Comparison of ENCODE assay signal across 8 cellular contexts in the genomic region with DNA sequence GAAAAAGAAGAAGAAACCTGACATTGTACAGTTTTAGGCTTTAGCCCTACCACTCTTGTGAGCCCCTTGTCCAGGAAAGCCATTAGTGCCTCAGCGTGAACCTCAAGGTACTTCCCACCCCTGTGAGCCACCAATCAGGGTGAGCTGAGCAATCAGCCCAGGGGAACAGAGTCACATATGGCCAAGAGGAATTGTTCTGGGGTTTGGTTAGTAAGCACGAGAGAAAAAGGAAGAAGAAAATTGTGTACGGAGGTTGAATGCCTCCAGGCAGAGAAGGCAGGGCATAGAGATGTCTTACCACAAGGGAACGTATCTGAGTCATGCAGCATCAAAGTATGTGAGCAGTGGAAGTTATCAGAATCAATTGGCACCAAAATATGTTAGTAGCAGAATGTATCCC. TPM values are rescaled to one million over a fixed set of nuclear protein-coding genes. Genes with fewer than 3 reads are reported as not detected.
DNase-seq lines count a peak whose midpoint lies in the region; ATAC-seq, FAIRE-seq and TF ChIP-seq lines count a peak whose summit lies in the region.

No MANE protein-coding gene starts in this region.

- no peaks in the 10 kb centered on the region for H3K9me2 ChIP-seq in OCI-LY7 (ENCODE audit: insufficient read depth, low read length)

- no peaks in the 10 kb centered on the region for H3K9me1 ChIP-seq in keratinocyte (ENCODE audit: control insufficient read depth, extremely low read depth, insufficient read depth, low read length)

- H2AFZ ChIP-seq in keratinocyte (ENCODE audit: control insufficient read depth, low read length) (no peak overlapping the region), OCI-LY7 (ENCODE audit: low read length) (no peak overlapping the region)

- H3K9me3 Mint-ChIP-seq in CD4-positive, alpha-beta T cell: no peaks in the 10 kb centered on the region
- no peaks in the 10 kb centered on the region for H3K9me3 Mint-ChIP-seq in HFFc6

- FAIRE-seq in keratinocyte (lab: Jason Lieb, UNC): peak; percentile 97

- POLR2A ChIA-PET in CD4-positive, alpha-beta T cell (lab: Charles Lee): no interaction called here
- POLR2A ChIA-PET in OCI-LY7 (lab: Charles Lee): interaction anchor here (0.8 to 1.1 kb wide), 3 partner anchors 11 to 114 kb away, joined by 3 read pairs; no protein-coding TSS in a partner anchor

- peak overlapping the region in 1 of 3 experiments; percentile 3 for H3K4me3 ChIP-seq in keratinocyte (ENCODE audit: control insufficient read depth in 2 of 3, extremely low read depth in 1 of 3, insufficient read depth in 2 of 3, low read depth in 1 of 3, low read length in 3 of 3)
- H3K4me3 ChIP-seq in prostate gland: no peak overlapping the region
- no peak overlapping the region for H3K4me3 ChIP-seq in OCI-LY7 (ENCODE audit: low read depth, low read length, poor library complexity, severe bottlenecking)

- no peak overlapping the region for H3K27ac Mint-ChIP-seq in CD4-positive, alpha-beta T cell
- peak overlapping the region; percentile 82 for H3K27ac Mint-ChIP-seq in HFFc6

- DNase-seq in CD4-positive, alpha-beta T cell: no peak
- DNase-seq in HFFc6 (peak; percentile 93), SKM-1 (lab: John Stamatoyannopoulos, UW; ENCODE audit: unreplicated experiment) (peak; percentile 49), keratinocyte (ENCODE audit: low read depth, low spot score) (peak; percentile 94), prostate gland (ENCODE audit: low spot score) (no peak), DMS153 (lab: John Stamatoyannopoulos, UW) (no peak), OCI-LY7 (ENCODE audit: low spot score) (no peak)

- no peaks in the 10 kb centered on the region for H3K27me3 Mint-ChIP-seq in CD4-positive, alpha-beta T cell
- no peaks in the 10 kb centered on the region for H3K27me3 Mint-ChIP-seq in HFFc6 (ENCODE audit: insufficient read depth)

- intact Hi-C loops in CD4-positive, alpha-beta T cell (cut with DNase I, micrococcal nuclease): no loop called here
- intact Hi-C loops in prostate gland (cut with DNase I) (no loop called here), OCI-LY7 (cut with micrococcal nuclease; ENCODE audit: unreplicated experiment) (no loop called here)

- H3K4me1 ChIP-seq in keratinocyte (ENCODE audit: control insufficient read depth, extremely low read depth, insufficient read depth, low read length) (peaks cover 34% of the 10 kb centered on the region), prostate gland (replicated peaks) (no peaks in the 10 kb centered on the region), OCI-LY7 (ENCODE audit: insufficient read depth, low read length, poor library complexity, severe bottlenecking) (no peaks in the 10 kb centered on the region)

- H3K4me2 ChIP-seq in keratinocyte (ENCODE audit: control insufficient read depth, extremely low read depth, insufficient read depth, low read depth, low read length): peak overlapping the region; percentile 70
- no peak overlapping the region for H3K4me2 ChIP-seq in OCI-LY7 (ENCODE audit: low read length)

- no peaks in the 10 kb centered on the region for H3K9me3 ChIP-seq in CD4-positive, alpha-beta T cell (ENCODE audit: control insufficient read depth, low read length)
- H3K9me3 ChIP-seq in keratinocyte (ENCODE audit: control insufficient read depth, low read depth, low read length) (no peaks in the 10 kb centered on the region), prostate gland (no peaks in the 10 kb centered on the region), OCI-LY7 (ENCODE audit: low read length) (no peaks in the 10 kb centered on the region)

- no TSS peak for BruUV-seq in OCI-LY7 (replicated peaks; lab: Mats Ljungman, UMichigan)

- no peak for TF ChIP-seq POLR2A in prostate gland (IDR thresholded peaks at IDR 0.05)

- no peak overlapping the region for H3K4me3 Mint-ChIP-seq in CD4-positive, alpha-beta T cell
- H3K4me3 Mint-ChIP-seq in HFFc6: peak overlapping the region; percentile 63

- H3K36me3 Mint-ChIP-seq in CD4-positive, alpha-beta T cell (ENCODE audit: low read depth): no peaks in the 10 kb centered on the region
- H3K36me3 Mint-ChIP-seq in HFFc6 (ENCODE audit: low read depth): no peaks in the 10 kb centered on the region

- no peaks in the 10 kb centered on the region for H3K27me3 ChIP-seq in CD4-positive, alpha-beta T cell (ENCODE audit: control insufficient read depth, insufficient read depth, low read length)
- H3K27me3 ChIP-seq in keratinocyte (ENCODE audit: control insufficient read depth, extremely low read depth, insufficient read depth, low read length) (no peaks in the 10 kb centered on the region), prostate gland (replicated peaks; ENCODE audit: insufficient read depth) (no peaks in the 10 kb centered on the region)

- H3K27ac ChIP-seq in CD4-positive, alpha-beta T cell (ENCODE audit: low read depth, low read length): no peak overlapping the region
- peak overlapping the region; percentile 63 for H3K27ac ChIP-seq in keratinocyte (ENCODE audit: control insufficient read depth, insufficient read depth, low read length)
- peak overlapping the region in 1 of 2 donors; percentile 12 for H3K27ac ChIP-seq in prostate gland
- no peak overlapping the region for H3K27ac ChIP-seq in OCI-LY7 (ENCODE audit: low read depth, low read length, poor library complexity, severe bottlenecking)

- H3K79me2 ChIP-seq in keratinocyte (ENCODE audit: control insufficient read depth, insufficient read depth, low read length) (no peaks in the 10 kb centered on the region), OCI-LY7 (ENCODE audit: insufficient read depth, low read depth, low read length) (no peaks in the 10 kb centered on the region)

- dilution Hi-C loops in keratinocyte (cut with MboI; ENCODE audit: extremely low pct_ligation_motif_present, low sequenced_read_pairs): no loop called here

- CTCF ChIA-PET in CD4-positive, alpha-beta T cell (lab: Charles Lee): no interaction called here
- CTCF ChIA-PET in OCI-LY7 (lab: Charles Lee; ENCODE audit: unreplicated experiment): no interaction called here

- H3K4me1 Mint-ChIP-seq in CD4-positive, alpha-beta T cell (ENCODE audit: low read depth): peaks cover 23% of the 10 kb centered on the region
- peaks cover 59% of the 10 kb centered on the region for H3K4me1 Mint-ChIP-seq in HFFc6 (ENCODE audit: low read depth)

- H4K20me1 ChIP-seq in keratinocyte (ENCODE audit: control insufficient read depth, extremely low read depth, insufficient read depth, low read length): no peaks in the 10 kb centered on the region
- H4K20me1 ChIP-seq in OCI-LY7 (ENCODE audit: insufficient read depth, low read length): no peaks in the 10 kb centered on the region

- ATAC-seq in CD4-positive, alpha-beta T cell (ENCODE audit: poor library complexity): peak; percentile 54
- ATAC-seq in HG03439 (IDR thresholded peaks at IDR 0.05; ENCODE audit: unreplicated experiment): no peak

- H3K9ac ChIP-seq in keratinocyte (ENCODE audit: control insufficient read depth, extremely low read depth, insufficient read depth, low read length): no peak overlapping the region

- WGBS in prostate gland: 61% methylated on average over 4 of the region's 4 CpGs

- TF ChIP-seq CTCF in CD4-positive, alpha-beta T cell (IDR thresholded peaks at IDR 0.05): no peak
- TF ChIP-seq CTCF in HFFc6 (IDR thresholded peaks at IDR 0.05) (no peak), keratinocyte (optimal IDR thresholded peaks at IDR 0.05 in 1 of 3, IDR thresholded peaks at IDR 0.05 in 1 of 3, conservative IDR thresholded peaks at IDR 0.05 in 1 of 3; ENCODE audit: extremely low read depth in 1 of 3, insufficient read depth in 2 of 3, low read length in 3 of 3) (no peak), prostate gland (IDR thresholded peaks at IDR 0.05) (no peak), OCI-LY7 (conservative IDR thresholded peaks at IDR 0.05; ENCODE audit: low read length) (no peak)

- no peaks in the 10 kb centered on the region for H3K36me3 ChIP-seq in keratinocyte (ENCODE audit: control insufficient read depth in 2 of 2, extremely low read depth in 1 of 2, insufficient read depth in 2 of 2, low read length in 2 of 2)
- H3K36me3 ChIP-seq in prostate gland: no peaks in the 10 kb centered on the region
- H3K36me3 ChIP-seq in OCI-LY7 (ENCODE audit: insufficient read depth, low read length): no peaks in the 10 kb centered on the region

RNA-seq across cellular contexts. Expression of a gene that starts 33.0 kb away (rescaled TPM):
- 10 to 100 TPM; 40.3 to 41.1 TPM for total RNA-seq in CD4-positive, alpha-beta T cell
- 10 to 100 TPM; 16.0 to 18.9 (median 17.9) TPM for total RNA-seq in HFFc6 (2021; fragmentation: NEBNext Ultra II Directional; extraction: Animal tissue kit (Norgen Biotek cat#: 25700))
- 13.7 to 26.6 TPM (median 16.1 TPM) in 3 replicates for polyA plus RNA-seq in keratinocyte
- 29.7 TPM for polyA plus RNA-seq in keratinocyte (2011; ENCODE audit: low read depth)
- polyA plus RNA-seq in keratinocyte (2011; cell fraction: cytosol; rRNA removed): 9.1 and 19.4 TPM in 2 replicates
- 23.8 and 30.6 TPM in 2 replicates for polyA plus RNA-seq in keratinocyte (2011; cell fraction: nucleus; rRNA removed)
- polyA plus RNA-seq in keratinocyte (2012; ENCODE audit: low replicate concordance): 11.7 and 18.6 TPM in 2 replicates
- polyA minus RNA-seq in keratinocyte: 5.1 to 32.9 TPM (median 13.3 TPM) in 3 replicates
- 21.5 TPM for polyA minus RNA-seq in keratinocyte (2011; cell fraction: cytosol; rRNA and poly(A)+ RNA removed)
- polyA minus RNA-seq in keratinocyte (2011; cell fraction: nucleus; rRNA and poly(A)+ RNA removed): 23.6 and 43.0 TPM in 2 replicates
- 10 to 100 TPM; 34.3 to 44.9 TPM for total RNA-seq in prostate gland
- total RNA-seq in OCI-LY7 (2014; rRNA removed; shearing (Covaris generic)): 11.8 and 15.6 TPM in 2 replicates
- total RNA-seq in OCI-LY7 (2022): 14.0 and 14.5 TPM in 2 replicates

Comparison
In these comparisons a context has a peak if more than half of its experiments do, and no peak if none do; other contexts are left out.
1. DNase-seq: peak in HFFc6 (single experiment), SKM-1 (single experiment) and keratinocyte (single experiment); none in CD4-positive, alpha-beta T cell (0 of 10), prostate gland (single experiment), DMS153 (single experiment) and OCI-LY7 (single experiment).